12 cellular contexts compared by ENCODE assay signal in genomic region chr1:67332653-67333529, GRCh38. TPM values are rescaled to one million over a fixed set of nuclear protein-coding genes. Genes with fewer than 3 reads are reported as not detected.
A peak's percentile ranks its signal among the peaks of the same experiment; 100 is the strongest.
DNase-seq lines count a peak whose midpoint lies in the region; ATAC-seq and TF ChIP-seq lines count a peak whose summit lies in the region.
"Had no signal": no experiment of that assay in that cellular context is flagged by ENCODE, and none has a peak within 500 bp of the region (broad histone marks: within the 10 kb centered on the region; RNA-seq: fewer than 3 reads in every experiment).

No MANE protein-coding gene starts in this region.

- H3K18ac ChIP-seq in trophoblast cell (ENCODE audit: low read length) = no peak overlapping the region

- no peaks in the 10 kb centered on the region for H3K79me1 ChIP-seq in trophoblast cell (ENCODE audit: low read length)

- no peak overlapping the region for H4K91ac ChIP-seq in trophoblast cell (ENCODE audit: low read depth, low read length)

- H2BK12ac ChIP-seq in trophoblast cell (ENCODE audit: low read length) = no peak overlapping the region

- H4K8ac ChIP-seq in trophoblast cell (ENCODE audit: low read depth, low read length) = no peak overlapping the region

- no peak overlapping the region for H3K23ac ChIP-seq in trophoblast cell (ENCODE audit: low read length)

- POLR2A ChIA-PET in naive thymus-derived CD8-positive, alpha-beta T cell (lab: Charles Lee) = no interaction called here

- peak overlapping the region; percentile 85 for H3K27ac Mint-ChIP-seq in activated CD4-positive, alpha-beta T cell treated with anti-CD3 and anti-CD28 coated beads, Interleukin-2, amount 10 ng/mL, durations not matched to agents 24 days and 14 days
- peak overlapping the region in 7 of 10 donors; percentile 3 to 69 (median 28) for H3K27ac Mint-ChIP-seq in naive thymus-derived CD8-positive, alpha-beta T cell
- no peak overlapping the region for H3K27ac Mint-ChIP-seq in type B pancreatic cell

- H3K9me3 ChIP-seq in trophoblast cell (ENCODE audit: insufficient read depth, low read depth, low read length) = peaks cover 2% of the 10 kb centered on the region
- H3K9me3 ChIP-seq: A549 had no signal

- H3K4me3 ChIP-seq in trophoblast cell (ENCODE audit: low read depth, low read length) = no peak overlapping the region
- H3K4me3 ChIP-seq: A549 had no signal

- peaks cover 73% of the 10 kb centered on the region for H3K4me1 Mint-ChIP-seq in activated CD4-positive, alpha-beta T cell treated with anti-CD3 and anti-CD28 coated beads, Interleukin-2, amount 10 ng/mL, durations not matched to agents 24 days and 14 days
- peaks cover 9 to 48% (median 28%) of the 10 kb centered on the region in 4 donors for H3K4me1 Mint-ChIP-seq in naive thymus-derived CD8-positive, alpha-beta T cell
- no peaks in the 10 kb centered on the region for H3K4me1 Mint-ChIP-seq in type B pancreatic cell (ENCODE audit: unreplicated experiment)

- no peaks in the 10 kb centered on the region for H3K36me3 ChIP-seq in trophoblast cell (ENCODE audit: control insufficient read depth in 1 of 2, insufficient read depth in 2 of 2, low read length in 2 of 2)

- no peaks in the 10 kb centered on the region for H3K79me2 ChIP-seq in trophoblast cell (ENCODE audit: control insufficient read depth, insufficient read depth, low read length, poor library complexity)

- no peak overlapping the region for H4K12ac ChIP-seq in trophoblast cell (ENCODE audit: low read depth, low read length)

- WGBS in trophoblast cell (ENCODE audit: extremely low coverage, insufficient coverage, insufficient read length) = no CpG with 5 or more reads among the region's 4 CpGs

- no peak overlapping the region for H2AK5ac ChIP-seq in trophoblast cell (ENCODE audit: low read length)

- H3K27me3 ChIP-seq in trophoblast cell (ENCODE audit: insufficient read depth, low read length) = no peaks in the 10 kb centered on the region

- no peak overlapping the region for H2BK120ac ChIP-seq in trophoblast cell (ENCODE audit: insufficient read depth, low read length, poor library complexity)

- no peak overlapping the region for H2BK5ac ChIP-seq in trophoblast cell (ENCODE audit: low read depth, low read length, poor library complexity)

- no peak for TF ChIP-seq CTCF in type B pancreatic cell (conservative IDR thresholded peaks at IDR 0.05)

- peak; percentile 91 for ATAC-seq in GM21737 (IDR thresholded peaks at IDR 0.05; ENCODE audit: unreplicated experiment)
- peak; percentile 96 for ATAC-seq in HG03460 (IDR thresholded peaks at IDR 0.05; ENCODE audit: unreplicated experiment)
- ATAC-seq in naive thymus-derived CD8-positive, alpha-beta T cell = peak; percentile 61 to 73
- ATAC-seq: A549 had no signal

- H3K4me2 ChIP-seq in trophoblast cell (ENCODE audit: low read length) = no peak overlapping the region
- H3K4me2 ChIP-seq: A549 had no signal

- H2AFZ ChIP-seq in trophoblast cell (ENCODE audit: insufficient read depth, low read length, poor library complexity) = no peak overlapping the region

- no peak overlapping the region for H3K9ac ChIP-seq in trophoblast cell (ENCODE audit: low read length)

- no peak overlapping the region for H3K14ac ChIP-seq in trophoblast cell (ENCODE audit: low read length)

- intact Hi-C loops in activated CD4-positive, alpha-beta T cell treated with anti-CD3 and anti-CD28 coated beads, Interleukin-2, amount 10 ng/mL, durations not matched to agents 24 days and 14 days (cut with micrococcal nuclease) = loop anchor here (1.0 to 10.0 kb wide), 13 partner anchors 8 to 1051 kb away; partner anchors contain the start of genes GADD45A and SERBP1

- H3K4me1 ChIP-seq in trophoblast cell (ENCODE audit: control insufficient read depth in 1 of 2, insufficient read depth in 2 of 2, low read length in 2 of 2) = no peaks in the 10 kb centered on the region
- H3K4me1 ChIP-seq: A549 had no signal

- no peak overlapping the region for H3K4ac ChIP-seq in trophoblast cell (ENCODE audit: low read depth, low read length)

- DNase-seq in activated CD4-positive, alpha-beta T cell treated with anti-CD3 and anti-CD28 coated beads, Interleukin-2, amount 10 ng/mL, durations not matched to agents 24 days and 14 days = peak; percentile 86
- DNase-seq in activated CD4-positive, alpha-beta T cell treated with anti-CD3 and anti-CD28 coated beads for 48 hours = no peak
- peak in 3 of 10 donors; percentile 47 to 53 (median 49) for DNase-seq in naive thymus-derived CD8-positive, alpha-beta T cell
- DNase-seq in type B pancreatic cell (ENCODE audit: extremely low spot score, unreplicated experiment) (no peak), trophoblast cell (no peak), epidermal melanocyte (ENCODE audit: insufficient read length, low spot score) (no peak)
- DNase-seq: NCI-H1930, T1000 had no signal

- no peaks in the 10 kb centered on the region for H3K27me3 Mint-ChIP-seq in activated CD4-positive, alpha-beta T cell treated with anti-CD3 and anti-CD28 coated beads, Interleukin-2, amount 10 ng/mL, durations not matched to agents 24 days and 14 days
- no peaks in the 10 kb centered on the region for H3K27me3 Mint-ChIP-seq in naive thymus-derived CD8-positive, alpha-beta T cell
- no peaks in the 10 kb centered on the region for H3K27me3 Mint-ChIP-seq in type B pancreatic cell

- H3K4me3 Mint-ChIP-seq in activated CD4-positive, alpha-beta T cell treated with anti-CD3 and anti-CD28 coated beads, Interleukin-2, amount 10 ng/mL, durations not matched to agents 24 days and 14 days = peak overlapping the region; percentile 74
- peak overlapping the region in 4 of 10 donors; percentile 4 to 18 (median 5) for H3K4me3 Mint-ChIP-seq in naive thymus-derived CD8-positive, alpha-beta T cell
- H3K4me3 Mint-ChIP-seq in type B pancreatic cell = no peak overlapping the region

- peaks cover 87% of the 10 kb centered on the region for H3K36me3 Mint-ChIP-seq in activated CD4-positive, alpha-beta T cell treated with anti-CD3 and anti-CD28 coated beads, Interleukin-2, amount 10 ng/mL, durations not matched to agents 24 days and 14 days (ENCODE audit: low read depth)
- H3K36me3 Mint-ChIP-seq in naive thymus-derived CD8-positive, alpha-beta T cell = no peaks in the 10 kb centered on the region
- H3K36me3 Mint-ChIP-seq in type B pancreatic cell = no peaks in the 10 kb centered on the region

- no peak overlapping the region for H3K27ac ChIP-seq in trophoblast cell (ENCODE audit: low read depth, low read length)
- H3K27ac ChIP-seq: A549 had no signal

- H3K9me3 Mint-ChIP-seq in activated CD4-positive, alpha-beta T cell treated with anti-CD3 and anti-CD28 coated beads, Interleukin-2, amount 10 ng/mL, durations not matched to agents 24 days and 14 days = peaks cover 5% of the 10 kb centered on the region
- no peaks in the 10 kb centered on the region for H3K9me3 Mint-ChIP-seq in naive thymus-derived CD8-positive, alpha-beta T cell
- H3K9me3 Mint-ChIP-seq in type B pancreatic cell = no peaks in the 10 kb centered on the region

RNA-seq across cellular contexts. Expression of gene IL12RB2, which starts 25.2 kb away (rescaled TPM):
- 138 and 146 TPM in 2 replicates for total RNA-seq in activated CD4-positive, alpha-beta T cell treated with anti-CD3 and anti-CD28 coated beads, Interleukin-2, amount 10 ng/mL, durations not matched to agents 24 days and 14 days
- not detected for total RNA-seq in naive thymus-derived CD8-positive, alpha-beta T cell
- polyA plus RNA-seq in naive thymus-derived CD8-positive, alpha-beta T cell = under 1 TPM; 0.11 to 0.52 (median 0.11) TPM
- total RNA-seq in type B pancreatic cell (ENCODE audit: low replicate concordance) = 0.46 and 0.69 TPM in 2 replicates
- polyA plus RNA-seq in trophoblast cell (2013) = not detected in 2 replicates
- total RNA-seq: pulmonary artery endothelial cell had no signal
- polyA plus RNA-seq: A549 had no signal

Comparison
In these comparisons a context has a peak if more than half of its experiments do, and no peak if none do; other contexts are left out.
1. RNA of gene IL12RB2, which starts 25.2 kb away (total RNA-seq): 138 to 146 TPM in activated CD4-positive, alpha-beta T cell treated with anti-CD3 and anti-CD28 coated beads, Interleukin-2, amount 10 ng/mL, durations not matched to agents 24 days and 14 days; 0.46 to 0.69 TPM in type B pancreatic cell and not detected in naive thymus-derived CD8-positive, alpha-beta T cell; every median in the first group is over 10 times any median in the second.
2. Peak in every context shown above with its lines, with median percentiles within 50 percentile points of each other: ATAC-seq.